Comparison of ENCODE assay signal across 11 cellular contexts in genomic region chr21:26124421-26124833, GRCh38. TPM values are rescaled to one million over a fixed set of nuclear protein-coding genes. Genes with fewer than 3 reads are reported as not detected.
DNase-seq lines count a peak whose midpoint lies in the region; ATAC-seq, FAIRE-seq and TF ChIP-seq lines count a peak whose summit lies in the region.
"Had no signal": no experiment of that assay in that cellular context is flagged by ENCODE, and none has a peak within 500 bp of the region (broad histone marks: within the 10 kb centered on the region; RNA-seq: fewer than 3 reads in every experiment).

No MANE protein-coding gene starts in this region.

- peak overlapping the region; percentile 60 for H3K27ac ChIP-seq in substantia nigra (ENCODE audit: low read depth, low read length, poor library complexity, severe bottlenecking)

- H3K27me3 ChIP-seq in bronchial epithelial cell (ENCODE audit: control insufficient read depth, insufficient read depth, low read length): no peaks in the 10 kb centered on the region

- TF ChIP-seq CTCF in bronchial epithelial cell (IDR thresholded peaks at IDR 0.05; ENCODE audit: insufficient read depth, low read length, severe bottlenecking): no peak

- ATAC-seq in GM21786 (IDR thresholded peaks at IDR 0.05; ENCODE audit: unreplicated experiment): no peak
- no peak for ATAC-seq in GM19467 (IDR thresholded peaks at IDR 0.05; ENCODE audit: unreplicated experiment)
- ATAC-seq: HCT116, K562, T-cell had no signal

- DNase-seq in NCI-H2171 treated with DMSO at 0.1 percent for 48 hours (lab: John Stamatoyannopoulos, UW) (peak; percentile 91), bronchial epithelial cell (ENCODE audit: low read depth) (peak; percentile 54), kidney glomerular epithelial cell (lab: John Stamatoyannopoulos, UW) (peak; percentile 31), substantia nigra (lab: John Stamatoyannopoulos, UW) (no peak), pons (ENCODE audit: low spot score) (no peak)
- DNase-seq in effector CD8-positive, alpha-beta T cell (lab: John Stamatoyannopoulos, UW): no peak
- DNase-seq: T-cell had no signal

- FAIRE-seq in bronchial epithelial cell (lab: Jason Lieb, UNC): no peak
- FAIRE-seq: K562 had no signal

- H3K4me3 ChIP-seq in bronchial epithelial cell (ENCODE audit: low read depth, low read length): no peak overlapping the region
- H3K4me3 ChIP-seq: K562 had no signal

- H3K36me3 ChIP-seq in bronchial epithelial cell (ENCODE audit: control insufficient read depth, insufficient read depth, low read length): no peaks in the 10 kb centered on the region

RNA-seq across cellular contexts. Expression of gene APP, which starts 46.1 kb away (rescaled TPM):
- total RNA-seq in bronchial epithelial cell: 745 and 763 TPM in 2 replicates

Comparison
In these comparisons a context has a peak if more than half of its experiments do, and no peak if none do; other contexts are left out.
1. DNase-seq: peak in NCI-H2171 treated with DMSO at 0.1 percent for 48 hours (single experiment), bronchial epithelial cell (single experiment) and kidney glomerular epithelial cell (single experiment); none in substantia nigra (0 of 49), effector CD8-positive, alpha-beta T cell (single experiment) and pons (single experiment).